ENCODE assay signal across 9 cellular contexts in genomic region chr19:16118489-16119033, GRCh38. TPM values are rescaled to one million over a fixed set of nuclear protein-coding genes. Genes with fewer than 3 reads are reported as not detected.
DNase-seq lines count a peak whose midpoint lies in the region; ATAC-seq, FAIRE-seq and TF ChIP-seq lines count a peak whose summit lies in the region.
"Had no signal": no experiment of that assay in that cellular context is flagged by ENCODE, and none has a peak within 500 bp of the region (broad histone marks: within the 10 kb centered on the region; RNA-seq: fewer than 3 reads in every experiment).

No MANE protein-coding gene starts in this region.

- H3K9me3 Mint-ChIP-seq in activated CD4-positive, alpha-beta memory T cell treated with anti-CD3 and anti-CD28 coated beads for 36 hours: no peaks in the 10 kb centered on the region
- no peaks in the 10 kb centered on the region for H3K9me3 Mint-ChIP-seq in H9

- no peaks in the 10 kb centered on the region for H3K27me3 Mint-ChIP-seq in activated CD4-positive, alpha-beta memory T cell treated with anti-CD3 and anti-CD28 coated beads for 36 hours
- no peaks in the 10 kb centered on the region for H3K27me3 Mint-ChIP-seq in H9 (ENCODE audit: low read depth)

- no peak overlapping the region for H3K23ac ChIP-seq in H9 (ENCODE audit: insufficient read length, low read depth, low read length)

- no peak overlapping the region for H2AK5ac ChIP-seq in H9 (ENCODE audit: insufficient read length, low read length)

- H3K27ac ChIP-seq in BLaER1 (peak overlapping the region; percentile 94), pancreas (no peak overlapping the region), H9 (ENCODE audit: insufficient read length, low read depth, low read length) (no peak overlapping the region), SJCRH30 (no peak overlapping the region)

- no peak overlapping the region for H3K56ac ChIP-seq in H9 (ENCODE audit: insufficient read length, low read depth, low read length)

- peak overlapping the region; percentile 55 for H3K4me3 Mint-ChIP-seq in activated CD4-positive, alpha-beta memory T cell treated with anti-CD3 and anti-CD28 coated beads for 36 hours
- H3K4me3 Mint-ChIP-seq in H9: no peak overlapping the region

- POLR2A ChIA-PET in activated CD4-positive, alpha-beta memory T cell treated with anti-CD3 and anti-CD28 coated beads for 36 hours (lab: Charles Lee): interaction anchor here (0.9 to 2.7 kb wide), 6 partner anchors 24 to 48 kb away, joined by 3 to 12 read pairs (median 6); partner anchors contain the start of genes HSH2D and TPM4

- H3K36me3 ChIP-seq in BLaER1: peaks cover 67% of the 10 kb centered on the region
- H3K36me3 ChIP-seq in pancreas: peaks cover 5 to 51% (median 18%) of the 10 kb centered on the region in 3 donors
- H3K36me3 ChIP-seq in SJCRH30: peaks cover 43% of the 10 kb centered on the region

- peaks cover 4% of the 10 kb centered on the region for H3K79me1 ChIP-seq in H9 (ENCODE audit: insufficient read depth, low read depth, low read length, poor library complexity, severe bottlenecking)

- peak; percentile 84 for DNase-seq in activated CD4-positive, alpha-beta memory T cell treated with anti-CD3 and anti-CD28 coated beads for 36 hours
- DNase-seq in pancreas (peak in 2 of 6 donors; percentile 31 to 34), H9 (no peak), COLO668 (lab: John Stamatoyannopoulos, UW; ENCODE audit: unreplicated experiment) (no peak), SJCRH30 (no peak)

- no peak overlapping the region for H4K5ac ChIP-seq in H9 (ENCODE audit: insufficient read length, low read depth, low read length)

- no peak overlapping the region for H2BK20ac ChIP-seq in H9 (ENCODE audit: low read depth, low read length, poor library complexity, severe bottlenecking)

- H3K27me3 ChIP-seq in BLaER1 (no peaks in the 10 kb centered on the region), pancreas (no peaks in the 10 kb centered on the region), H9 (ENCODE audit: insufficient read depth, low read length) (no peaks in the 10 kb centered on the region), SJCRH30 (no peaks in the 10 kb centered on the region)

- H3K14ac ChIP-seq in H9 (ENCODE audit: insufficient read depth, low read length): no peak overlapping the region

- H3K4me1 ChIP-seq in BLaER1: peaks cover 92% of the 10 kb centered on the region
- peaks cover 0 to 6% (median 3%) of the 10 kb centered on the region in 3 donors for H3K4me1 ChIP-seq in pancreas
- no peaks in the 10 kb centered on the region for H3K4me1 ChIP-seq in H9 (ENCODE audit: insufficient read depth, low read length)
- H3K4me1 ChIP-seq in SJCRH30: no peaks in the 10 kb centered on the region; the same call in 1 of the 2 replicates

- ATAC-seq in HG03139 (IDR thresholded peaks at IDR 0.05; ENCODE audit: unreplicated experiment) (peak; percentile 46), pancreas (peak in 3 of 4 donors; percentile 17 to 77 (median 61))

- H4K91ac ChIP-seq in H9 (ENCODE audit: insufficient read length, low read depth, low read length): no peak overlapping the region

- no peaks in the 10 kb centered on the region; the same call in 1 of the 2 replicates for H4K20me1 ChIP-seq in BLaER1
- no peaks in the 10 kb centered on the region for H4K20me1 ChIP-seq in H9 (ENCODE audit: control insufficient read depth, insufficient read depth, insufficient read length)

- no peak overlapping the region for H3T11ph ChIP-seq in H9 (ENCODE audit: low read length)

- no peak overlapping the region for H4K8ac ChIP-seq in H9 (replicated peaks; ENCODE audit: insufficient read length, low read depth, low read length)

- H3K4me2 ChIP-seq in BLaER1: peak overlapping the region; percentile 93
- no peak overlapping the region for H3K4me2 ChIP-seq in H9 (ENCODE audit: insufficient read depth, insufficient read length, low read length)

- peaks cover 57% of the 10 kb centered on the region for H3K36me3 Mint-ChIP-seq in activated CD4-positive, alpha-beta memory T cell treated with anti-CD3 and anti-CD28 coated beads for 36 hours
- peaks cover 24 to 67% (median 54%) of the 10 kb centered on the region in 3 experiments; a peak in 6 of 7 replicates for H3K36me3 Mint-ChIP-seq in H9 (ENCODE audit: insufficient read depth in 1 of 3, low read depth in 3 of 3)

- no peak overlapping the region for H2AFZ ChIP-seq in H9 (ENCODE audit: low read length)

- TF ChIP-seq POLR2A in GM19193 (IDR thresholded peaks at IDR 0.05; ENCODE audit: extremely low read depth, insufficient read depth, insufficient read length): peak; percentile 66

- intact Hi-C loops in activated CD4-positive, alpha-beta memory T cell treated with anti-CD3 and anti-CD28 coated beads for 36 hours (cut with micrococcal nuclease): loop anchor here (1.0 to 10.0 kb wide), 8 partner anchors 7 to 216 kb away; partner anchors contain the start of genes FAM32A and RAB8A
- intact Hi-C loops in pancreas (cut with DNase I): no loop called here

- 86 to 90% methylated on average over 12 of the region's 12 CpGs for WGBS in pancreas, 2 donors
- WGBS in H9 (ENCODE audit: extremely low coverage, insufficient read length, low lambda C conversion rate): no CpG with 5 or more reads among the region's 12 CpGs

- peak overlapping the region; percentile 97 for H3K27ac Mint-ChIP-seq in activated CD4-positive, alpha-beta memory T cell treated with anti-CD3 and anti-CD28 coated beads for 36 hours
- no peak overlapping the region for H3K27ac Mint-ChIP-seq in H9

- peaks cover 5% of the 10 kb centered on the region; the same call in 1 of the 2 replicates for H3K79me2 ChIP-seq in H9 (ENCODE audit: insufficient read depth, low read length)

- TF ChIP-seq CTCF in pancreas (IDR thresholded peaks at IDR 0.05) (no peak), H9 (conservative IDR thresholded peaks at IDR 0.05) (no peak)

- CTCF ChIA-PET in activated CD4-positive, alpha-beta memory T cell treated with anti-CD3 and anti-CD28 coated beads for 36 hours (lab: Charles Lee): interaction anchor here (0.8 to 1.6 kb wide), 6 partner anchors 25 to 77 kb away, joined by 3 to 7 read pairs (median 4); partner anchors contain the start of genes FAM32A, HSH2D and TPM4

- no peak overlapping the region for H2BK15ac ChIP-seq in H9 (ENCODE audit: low read depth, low read length)

- FAIRE-seq in pancreas (lab: Jason Lieb, UNC): no peak
- FAIRE-seq: keratinocyte had no signal

- no peak overlapping the region for H2BK12ac ChIP-seq in H9 (ENCODE audit: insufficient read length, low read depth, low read length)

- H3K9ac ChIP-seq in BLaER1 (peak overlapping the region; percentile 78), H9 (ENCODE audit: extremely low read depth, insufficient read length, low read length) (no peak overlapping the region)

- H3K4me3 ChIP-seq in BLaER1: peak overlapping the region; percentile 47
- no peak overlapping the region for H3K4me3 ChIP-seq in pancreas
- no peak overlapping the region for H3K4me3 ChIP-seq in SJCRH30

- H2BK120ac ChIP-seq in H9 (ENCODE audit: low read depth, low read length, poor library complexity, severe bottlenecking): no peak overlapping the region

- H3K18ac ChIP-seq in H9 (ENCODE audit: insufficient read length, low read depth, low read length): no peak overlapping the region

- peaks cover 79% of the 10 kb centered on the region for H3K4me1 Mint-ChIP-seq in activated CD4-positive, alpha-beta memory T cell treated with anti-CD3 and anti-CD28 coated beads for 36 hours (ENCODE audit: low read depth)
- 0 out of 4 replicates have a peak, but pooled peaks cover 0 to 2% of the 10 kb centered on the region in 2 experiments for H3K4me1 Mint-ChIP-seq in H9

- no peak overlapping the region for H2BK5ac ChIP-seq in H9 (ENCODE audit: insufficient read length, low read length)

- no peaks in the 10 kb centered on the region for H3K23me2 ChIP-seq in H9 (ENCODE audit: insufficient read length, low read depth, low read length, poor library complexity, severe bottlenecking)

- H3K9me3 ChIP-seq in BLaER1 (no peaks in the 10 kb centered on the region), pancreas (no peaks in the 10 kb centered on the region), H9 (ENCODE audit: control insufficient read depth, low read depth, low read length) (no peaks in the 10 kb centered on the region), SJCRH30 (replicated peaks) (no peaks in the 10 kb centered on the region)

- H3K4ac ChIP-seq in H9 (ENCODE audit: low read depth, low read length): no peak overlapping the region

RNA-seq across cellular contexts. Expression of gene RAB8A, which starts 6.9 kb away (rescaled TPM):
- total RNA-seq in activated CD4-positive, alpha-beta memory T cell treated with anti-CD3 and anti-CD28 coated beads for 36 hours: 100 to 1,000 TPM; 146 to 154 TPM
- 10 to 100 TPM; 18.6 to 40.8 (median 27.8) TPM for total RNA-seq in pancreas
- 10 to 100 TPM; 12.0 to 18.0 TPM for polyA plus RNA-seq in pancreas
- 93.8 and 103 TPM in 2 replicates for total RNA-seq in H9 (2021)
- total RNA-seq in SJCRH30 (2014; rRNA removed; shearing (Covaris generic)): 102 and 104 TPM in 2 replicates

RNA-seq across cellular contexts. Expression of gene HSH2D, which starts 24.9 kb away (rescaled TPM):
- total RNA-seq in activated CD4-positive, alpha-beta memory T cell treated with anti-CD3 and anti-CD28 coated beads for 36 hours: 10 to 100 TPM; 23.6 to 26.1 TPM
- 1 to 10 TPM; 2.2 to 5.9 (median 3.6) TPM for total RNA-seq in pancreas
- 10 to 100 TPM; 12.5 to 13.2 TPM for polyA plus RNA-seq in pancreas
- 1.8 and 2.3 TPM in 2 replicates for total RNA-seq in H9 (2021)
- total RNA-seq in SJCRH30 (2014; rRNA removed; shearing (Covaris generic)): 0.23 and 0.42 TPM in 2 replicates

RNA-seq across cellular contexts. Expression of gene TPM4, which starts 42.3 kb away (rescaled TPM):
- 100 to 1,000 TPM; 497 to 515 TPM for total RNA-seq in activated CD4-positive, alpha-beta memory T cell treated with anti-CD3 and anti-CD28 coated beads for 36 hours
- total RNA-seq in pancreas (100 to 1,000 TPM in 2 of 6 donors, 10 to 100 TPM in 4; 36.8 to 161 (median 50.8) TPM), H9 (2021) (431 TPM in 2 replicates)
- 100 to 1,000 TPM; 102 to 126 TPM for polyA plus RNA-seq in pancreas
- total RNA-seq in SJCRH30 (2014; rRNA removed; shearing (Covaris generic)): 408 and 419 TPM in 2 replicates

RNA-seq across cellular contexts. Expression of gene CIB3, which starts 54.8 kb away (rescaled TPM):
- total RNA-seq in activated CD4-positive, alpha-beta memory T cell treated with anti-CD3 and anti-CD28 coated beads for 36 hours: not detected
- total RNA-seq in pancreas (not detected), H9 (2021) (not detected in 2 replicates)
- not detected for polyA plus RNA-seq in pancreas
- total RNA-seq in SJCRH30 (2014; rRNA removed; shearing (Covaris generic)): not detected in 2 replicates
- polyA plus RNA-seq: keratinocyte had no signal
